In the genomic region with DNA sequence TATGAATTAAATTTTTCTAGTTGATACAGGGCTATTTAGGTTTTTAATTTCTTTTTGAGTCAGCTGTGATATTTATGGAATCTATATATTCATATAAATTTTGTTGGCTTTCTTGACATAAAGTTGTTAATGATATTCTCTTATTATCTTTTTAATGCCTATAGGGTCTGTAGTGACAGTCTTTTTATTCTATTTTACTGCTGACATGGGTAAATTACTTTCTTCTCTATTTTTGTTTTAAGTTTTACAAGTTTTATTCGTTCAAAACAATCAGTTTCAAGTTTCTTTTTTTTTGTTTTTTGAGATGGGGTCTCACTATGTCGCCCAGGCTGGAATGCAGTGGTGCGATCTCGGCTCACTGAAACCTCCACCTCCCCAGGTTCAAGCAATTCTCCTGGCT, we compare ENCODE assay signal across 35 cellular contexts.
"Had no signal": no experiment of that assay in that cellular context is flagged by ENCODE, and none has a peak within 500 bp of the region (broad histone marks: within the 10 kb centered on the region; RNA-seq: fewer than 3 reads in every experiment).

No MANE protein-coding gene starts in this region.

- H3K36me3 ChIP-seq: MG63 had no signal

- H3K4me3 ChIP-seq: MG63 had no signal

- H3K27me3 ChIP-seq: MG63 had no signal

- DNase-seq: MG63, MM.1S, MV-4-11, NCI-H1048, NCI-H1092, NCI-H1092 treated with DMSO at 0.1 percent for 48 hours, NCI-H1105, NCI-H1105 treated with DMSO at 0.1 percent for 48 hours, NCI-H1417, NCI-H1417 treated with DMSO at 0.1 percent for 48 hours, NCI-H1436, NCI-H1436 treated with DMSO at 0.1 percent for 48 hours, NCI-H146, NCI-H1694, NCI-H1694 treated with DMSO at 0.1 percent for 48 hours, NCI-H187, NCI-H187 treated with DMSO at 0.1 percent for 48 hours, NCI-H1930, NCI-H2029, NCI-H2029 treated with DMSO at 0.1 percent for 48 hours, NCI-H2081, NCI-H2081 treated with DMSO at 0.1 percent for 48 hours, NCI-H2107, NCI-H2171, NCI-H2171 treated with DMSO at 0.1 percent for 48 hours, NCI-H2227 treated with DMSO at 0.1 percent for 48 hours, NCI-H226, NCI-H345, NCI-H446, NCI-H446 treated with DMSO at 0.1 percent for 48 hours, NCI-H510A, NCI-H510A treated with DMSO at 0.1 percent for 48 hours, NCI-H524, NCI-H524 treated with DMSO at 0.1 percent for 48 hours, NCI-H526 had no signal
